ENCODE assay signal across 1 cellular context in genomic region chr5:150801117-150801927, GRCh38.
TF ChIP-seq lines count a peak whose summit lies in the region.

No MANE protein-coding gene starts in this region.

TF ChIP-seq in HepG2, 621 proteins besides CTCF, POLR2A, EP300 and RAD21 (continued from another document and continues in another):
- TF ChIP-seq, protein P1, sequence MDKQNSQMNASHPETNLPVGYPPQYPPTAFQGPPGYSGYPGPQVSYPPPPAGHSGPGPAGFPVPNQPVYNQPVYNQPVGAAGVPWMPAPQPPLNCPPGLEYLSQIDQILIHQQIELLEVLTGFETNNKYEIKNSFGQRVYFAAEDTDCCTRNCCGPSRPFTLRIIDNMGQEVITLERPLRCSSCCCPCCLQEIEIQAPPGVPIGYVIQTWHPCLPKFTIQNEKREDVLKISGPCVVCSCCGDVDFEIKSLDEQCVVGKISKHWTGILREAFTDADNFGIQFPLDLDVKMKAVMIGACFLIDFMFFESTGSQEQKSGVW (CRISPR knock-in tag; IDR thresholded peaks at IDR 0.05; ENCODE audit: borderline replicate concordance) = no peak
- no peak for TF ChIP-seq DNMT1 (CRISPR knock-in tag; IDR thresholded peaks at IDR 0.05)
- TF ChIP-seq ZNF138 (CRISPR knock-in tag; IDR thresholded peaks at IDR 0.05; ENCODE audit: low read depth) = no peak
- no peak for TF ChIP-seq ZBTB42 (CRISPR knock-in tag; IDR thresholded peaks at IDR 0.05)
- TF ChIP-seq HNRNPL (IDR thresholded peaks at IDR 0.05; ENCODE audit: low read depth, low read length) = no peak
- peak; percentile 50 for TF ChIP-seq TEAD3 (CRISPR knock-in tag; optimal IDR thresholded peaks at IDR 0.05; ENCODE audit: borderline replicate concordance)
- no peak for TF ChIP-seq ZNF317 (CRISPR knock-in tag; IDR thresholded peaks at IDR 0.05)
- TF ChIP-seq ZNF160 (CRISPR knock-in tag; IDR thresholded peaks at IDR 0.05) = no peak
- TF ChIP-seq MTF1 (CRISPR knock-in tag; IDR thresholded peaks at IDR 0.05) = no peak
- TF ChIP-seq SIX1 (CRISPR knock-in tag; IDR thresholded peaks at IDR 0.05; ENCODE audit: borderline replicate concordance) = no peak
- TF ChIP-seq ZBTB8A (CRISPR knock-in tag; IDR thresholded peaks at IDR 0.05; ENCODE audit: borderline replicate concordance, low read depth) = no peak
- TF ChIP-seq RNF2 (conservative IDR thresholded peaks at IDR 0.05; ENCODE audit: low read depth) = no peak
- TF ChIP-seq ZNF564 (CRISPR knock-in tag; IDR thresholded peaks at IDR 0.05) = no peak
- TF ChIP-seq, protein P2, sequence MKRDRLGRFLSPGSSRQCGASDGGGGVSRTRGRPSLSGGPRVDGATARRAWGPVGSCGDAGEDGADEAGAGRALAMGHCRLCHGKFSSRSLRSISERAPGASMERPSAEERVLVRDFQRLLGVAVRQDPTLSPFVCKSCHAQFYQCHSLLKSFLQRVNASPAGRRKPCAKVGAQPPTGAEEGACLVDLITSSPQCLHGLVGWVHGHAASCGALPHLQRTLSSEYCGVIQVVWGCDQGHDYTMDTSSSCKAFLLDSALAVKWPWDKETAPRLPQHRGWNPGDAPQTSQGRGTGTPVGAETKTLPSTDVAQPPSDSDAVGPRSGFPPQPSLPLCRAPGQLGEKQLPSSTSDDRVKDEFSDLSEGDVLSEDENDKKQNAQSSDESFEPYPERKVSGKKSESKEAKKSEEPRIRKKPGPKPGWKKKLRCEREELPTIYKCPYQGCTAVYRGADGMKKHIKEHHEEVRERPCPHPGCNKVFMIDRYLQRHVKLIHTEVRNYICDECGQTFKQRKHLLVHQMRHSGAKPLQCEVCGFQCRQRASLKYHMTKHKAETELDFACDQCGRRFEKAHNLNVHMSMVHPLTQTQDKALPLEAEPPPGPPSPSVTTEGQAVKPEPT (CRISPR knock-in tag; IDR thresholded peaks at IDR 0.05; ENCODE audit: low read depth) = no peak
- TF ChIP-seq RCOR2 (CRISPR knock-in tag; IDR thresholded peaks at IDR 0.05) = 0 out of 2 replicates have a peak, but pooled peaks have one; percentile 24
- no peak for TF ChIP-seq ZNF101 (CRISPR knock-in tag; IDR thresholded peaks at IDR 0.05; ENCODE audit: borderline replicate concordance, low read depth)
- TF ChIP-seq MEIS1 (CRISPR knock-in tag; IDR thresholded peaks at IDR 0.05; ENCODE audit: borderline replicate concordance) = no peak
- no peak for TF ChIP-seq KLF6 (CRISPR knock-in tag; IDR thresholded peaks at IDR 0.05)
- TF ChIP-seq, protein P3, sequence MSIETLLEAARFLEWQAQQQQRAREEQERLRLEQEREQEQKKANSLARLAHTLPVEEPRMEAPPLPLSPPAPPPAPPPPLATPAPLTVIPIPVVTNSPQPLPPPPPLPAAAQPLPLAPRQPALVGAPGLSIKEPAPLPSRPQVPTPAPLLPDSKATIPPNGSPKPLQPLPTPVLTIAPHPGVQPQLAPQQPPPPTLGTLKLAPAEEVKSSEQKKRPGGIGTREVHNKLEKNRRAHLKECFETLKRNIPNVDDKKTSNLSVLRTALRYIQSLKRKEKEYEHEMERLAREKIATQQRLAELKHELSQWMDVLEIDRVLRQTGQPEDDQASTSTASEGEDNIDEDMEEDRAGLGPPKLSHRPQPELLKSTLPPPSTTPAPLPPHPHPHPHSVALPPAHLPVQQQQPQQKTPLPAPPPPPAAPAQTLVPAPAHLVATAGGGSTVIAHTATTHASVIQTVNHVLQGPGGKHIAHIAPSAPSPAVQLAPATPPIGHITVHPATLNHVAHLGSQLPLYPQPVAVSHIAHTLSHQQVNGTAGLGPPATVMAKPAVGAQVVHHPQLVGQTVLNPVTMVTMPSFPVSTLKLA (IDR thresholded peaks at IDR 0.05) = no peak
- no peak for TF ChIP-seq E2F5 (CRISPR knock-in tag; conservative IDR thresholded peaks at IDR 0.05)
- TF ChIP-seq ZNF839 (CRISPR knock-in tag; IDR thresholded peaks at IDR 0.05; ENCODE audit: borderline replicate concordance) = no peak
- TF ChIP-seq, protein P4, sequence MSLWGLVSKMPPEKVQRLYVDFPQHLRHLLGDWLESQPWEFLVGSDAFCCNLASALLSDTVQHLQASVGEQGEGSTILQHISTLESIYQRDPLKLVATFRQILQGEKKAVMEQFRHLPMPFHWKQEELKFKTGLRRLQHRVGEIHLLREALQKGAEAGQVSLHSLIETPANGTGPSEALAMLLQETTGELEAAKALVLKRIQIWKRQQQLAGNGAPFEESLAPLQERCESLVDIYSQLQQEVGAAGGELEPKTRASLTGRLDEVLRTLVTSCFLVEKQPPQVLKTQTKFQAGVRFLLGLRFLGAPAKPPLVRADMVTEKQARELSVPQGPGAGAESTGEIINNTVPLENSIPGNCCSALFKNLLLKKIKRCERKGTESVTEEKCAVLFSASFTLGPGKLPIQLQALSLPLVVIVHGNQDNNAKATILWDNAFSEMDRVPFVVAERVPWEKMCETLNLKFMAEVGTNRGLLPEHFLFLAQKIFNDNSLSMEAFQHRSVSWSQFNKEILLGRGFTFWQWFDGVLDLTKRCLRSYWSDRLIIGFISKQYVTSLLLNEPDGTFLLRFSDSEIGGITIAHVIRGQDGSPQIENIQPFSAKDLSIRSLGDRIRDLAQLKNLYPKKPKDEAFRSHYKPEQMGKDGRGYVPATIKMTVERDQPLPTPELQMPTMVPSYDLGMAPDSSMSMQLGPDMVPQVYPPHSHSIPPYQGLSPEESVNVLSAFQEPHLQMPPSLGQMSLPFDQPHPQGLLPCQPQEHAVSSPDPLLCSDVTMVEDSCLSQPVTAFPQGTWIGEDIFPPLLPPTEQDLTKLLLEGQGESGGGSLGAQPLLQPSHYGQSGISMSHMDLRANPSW (CRISPR knock-in tag; IDR thresholded peaks at IDR 0.05; ENCODE audit: borderline replicate concordance) = no peak
- no peak for TF ChIP-seq ZNF33A (CRISPR knock-in tag; IDR thresholded peaks at IDR 0.05; ENCODE audit: borderline replicate concordance)
- TF ChIP-seq SIN3A (IDR thresholded peaks at IDR 0.05; ENCODE audit: borderline replicate concordance, low read depth, low read length) = no peak
- no peak for TF ChIP-seq ZKSCAN8 (CRISPR knock-in tag; IDR thresholded peaks at IDR 0.05; ENCODE audit: borderline replicate concordance)
- TF ChIP-seq, protein P5, sequence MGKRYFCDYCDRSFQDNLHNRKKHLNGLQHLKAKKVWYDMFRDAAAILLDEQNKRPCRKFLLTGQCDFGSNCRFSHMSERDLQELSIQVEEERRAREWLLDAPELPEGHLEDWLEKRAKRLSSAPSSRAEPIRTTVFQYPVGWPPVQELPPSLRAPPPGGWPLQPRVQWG (CRISPR knock-in tag; IDR thresholded peaks at IDR 0.05; ENCODE audit: borderline replicate concordance, low read depth) = no peak
- TF ChIP-seq JUND (CRISPR knock-in tag; IDR thresholded peaks at IDR 0.05) = no peak
- TF ChIP-seq ZBTB49 (CRISPR knock-in tag; IDR thresholded peaks at IDR 0.05; ENCODE audit: borderline replicate concordance) = no peak
- TF ChIP-seq, protein P6, sequence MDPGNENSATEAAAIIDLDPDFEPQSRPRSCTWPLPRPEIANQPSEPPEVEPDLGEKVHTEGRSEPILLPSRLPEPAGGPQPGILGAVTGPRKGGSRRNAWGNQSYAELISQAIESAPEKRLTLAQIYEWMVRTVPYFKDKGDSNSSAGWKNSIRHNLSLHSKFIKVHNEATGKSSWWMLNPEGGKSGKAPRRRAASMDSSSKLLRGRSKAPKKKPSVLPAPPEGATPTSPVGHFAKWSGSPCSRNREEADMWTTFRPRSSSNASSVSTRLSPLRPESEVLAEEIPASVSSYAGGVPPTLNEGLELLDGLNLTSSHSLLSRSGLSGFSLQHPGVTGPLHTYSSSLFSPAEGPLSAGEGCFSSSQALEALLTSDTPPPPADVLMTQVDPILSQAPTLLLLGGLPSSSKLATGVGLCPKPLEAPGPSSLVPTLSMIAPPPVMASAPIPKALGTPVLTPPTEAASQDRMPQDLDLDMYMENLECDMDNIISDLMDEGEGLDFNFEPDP (CRISPR knock-in tag; conservative IDR thresholded peaks at IDR 0.05) = 0 out of 2 replicates have a peak, but pooled peaks have one; percentile 14
- no peak for TF ChIP-seq ZNF577 (CRISPR knock-in tag; IDR thresholded peaks at IDR 0.05; ENCODE audit: borderline replicate concordance, low read depth)
- peak; percentile 62 for TF ChIP-seq ZMYM4 (CRISPR knock-in tag; IDR thresholded peaks at IDR 0.05)
- no peak for TF ChIP-seq ZC3H4 (CRISPR knock-in tag; IDR thresholded peaks at IDR 0.05; ENCODE audit: borderline replicate concordance)
- no peak for TF ChIP-seq CENPX (CRISPR knock-in tag; IDR thresholded peaks at IDR 0.05)
- TF ChIP-seq ZNF318 (CRISPR knock-in tag; IDR thresholded peaks at IDR 0.05) = no peak
- TF ChIP-seq HNRNPK (IDR thresholded peaks at IDR 0.05; ENCODE audit: low read depth, low read length, poor library complexity, severe bottlenecking) = no peak
- TF ChIP-seq DDIT3 (CRISPR knock-in tag; IDR thresholded peaks at IDR 0.05) = no peak
- TF ChIP-seq HDAC1 (CRISPR knock-in tag; IDR thresholded peaks at IDR 0.05) = no peak; the same call in 1 of the 2 replicates
- TF ChIP-seq ZBTB20 (CRISPR knock-in tag; IDR thresholded peaks at IDR 0.05; ENCODE audit: borderline replicate concordance, low read depth) = no peak
